In genomic region chr2:85390941-85391669, GRCh38 we compare ENCODE assay signal across 1 cellular context.
A peak's percentile ranks its signal among the peaks of the same experiment; 100 is the strongest.
TF ChIP-seq lines count a peak whose summit lies in the region.

No MANE protein-coding gene starts in this region.

TF ChIP-seq in HepG2, 621 proteins besides CTCF, POLR2A, EP300 and RAD21 (continued from another document and continues in another):
- peak; percentile 40; the same call in 1 of the 2 replicates for TF ChIP-seq ZBTB46 (CRISPR knock-in tag; IDR thresholded peaks at IDR 0.05; ENCODE audit: borderline replicate concordance)
- TF ChIP-seq NKX3-1 (CRISPR knock-in tag; IDR thresholded peaks at IDR 0.05): no peak
- no peak for TF ChIP-seq ZNF138 (CRISPR knock-in tag; IDR thresholded peaks at IDR 0.05; ENCODE audit: low read depth)
- peak; percentile 73; the same call in 1 of the 2 replicates for TF ChIP-seq HNF1B (CRISPR knock-in tag; IDR thresholded peaks at IDR 0.05)
- peak; percentile 93 for TF ChIP-seq SMC3 (IDR thresholded peaks at IDR 0.05; ENCODE audit: low read length)
- no peak for TF ChIP-seq SRY (CRISPR knock-in tag; IDR thresholded peaks at IDR 0.05)
- TF ChIP-seq CBFB (CRISPR knock-in tag; IDR thresholded peaks at IDR 0.05): no peak
- no peak for TF ChIP-seq ATAD3A (CRISPR knock-in tag; IDR thresholded peaks at IDR 0.05)
- no peak for TF ChIP-seq DNMT1 (CRISPR knock-in tag; IDR thresholded peaks at IDR 0.05)
- no peak for TF ChIP-seq ZNF570 (CRISPR knock-in tag; IDR thresholded peaks at IDR 0.05; ENCODE audit: borderline replicate concordance)
- no peak for TF ChIP-seq ZNF333 (CRISPR knock-in tag; IDR thresholded peaks at IDR 0.05; ENCODE audit: borderline replicate concordance)
- TF ChIP-seq DRAP1 (CRISPR knock-in tag; IDR thresholded peaks at IDR 0.05): no peak
- TF ChIP-seq ZBTB8A (CRISPR knock-in tag; IDR thresholded peaks at IDR 0.05; ENCODE audit: borderline replicate concordance, low read depth): no peak
- no peak for TF ChIP-seq ZMAT3 (CRISPR knock-in tag; conservative IDR thresholded peaks at IDR 0.05)
- TF ChIP-seq SRSF4 (IDR thresholded peaks at IDR 0.05; ENCODE audit: low read depth, low read length, poor library complexity, severe bottlenecking): no peak
- TF ChIP-seq MIXL1 (CRISPR knock-in tag; IDR thresholded peaks at IDR 0.05): 0 out of 2 replicates have a peak, but pooled peaks have one; percentile 37
- TF ChIP-seq ESRRA (CRISPR knock-in tag; IDR thresholded peaks at IDR 0.05; ENCODE audit: low read depth): no peak
- no peak for TF ChIP-seq ZNF292 (CRISPR knock-in tag; IDR thresholded peaks at IDR 0.05; ENCODE audit: borderline replicate concordance, low read depth)
- TF ChIP-seq RFX3 (CRISPR knock-in tag; IDR thresholded peaks at IDR 0.05): no peak
- TF ChIP-seq ZNF510 (CRISPR knock-in tag; IDR thresholded peaks at IDR 0.05; ENCODE audit: low read depth): no peak
- TF ChIP-seq ZFP91 (CRISPR knock-in tag; IDR thresholded peaks at IDR 0.05; ENCODE audit: borderline replicate concordance): peak; percentile 70; the same call in 1 of the 2 replicates
- TF ChIP-seq JUNB (CRISPR knock-in tag; IDR thresholded peaks at IDR 0.05; ENCODE audit: borderline replicate concordance): no peak
- no peak for TF ChIP-seq FOXA1 (IDR thresholded peaks at IDR 0.05)
- TF ChIP-seq FOXA1 (CRISPR knock-in tag; IDR thresholded peaks at IDR 0.05): peak; percentile 37; the same call in 1 of the 2 replicates
- TF ChIP-seq KLF6 (CRISPR knock-in tag; IDR thresholded peaks at IDR 0.05): no peak
- no peak for TF ChIP-seq ZNF33B (CRISPR knock-in tag; IDR thresholded peaks at IDR 0.05)
- 0 out of 2 replicates have a peak, but pooled peaks have one; percentile 69 for TF ChIP-seq SALL2 (CRISPR knock-in tag; IDR thresholded peaks at IDR 0.05)
- TF ChIP-seq KLF12 (CRISPR knock-in tag; IDR thresholded peaks at IDR 0.05; ENCODE audit: borderline replicate concordance): no peak
- TF ChIP-seq REPIN1 (CRISPR knock-in tag; IDR thresholded peaks at IDR 0.05; ENCODE audit: borderline replicate concordance, low read depth): no peak
- TF ChIP-seq ZNF446 (CRISPR knock-in tag; IDR thresholded peaks at IDR 0.05): no peak
- TF ChIP-seq HOXA5 (CRISPR knock-in tag; IDR thresholded peaks at IDR 0.05): peak; percentile 17; the same call in 1 of the 2 replicates
- no peak for TF ChIP-seq ZBTB34 (CRISPR knock-in tag; IDR thresholded peaks at IDR 0.05)
- no peak for TF ChIP-seq ZEB1 (IDR thresholded peaks at IDR 0.05; ENCODE audit: insufficient replicate concordance, low read depth)
- no peak for TF ChIP-seq ZNF207 (IDR thresholded peaks at IDR 0.05; ENCODE audit: borderline replicate concordance)
- no peak for TF ChIP-seq ZSCAN30 (CRISPR knock-in tag; IDR thresholded peaks at IDR 0.05)
- no peak for TF ChIP-seq CREB3 (CRISPR knock-in tag; IDR thresholded peaks at IDR 0.05)
- TF ChIP-seq ZNF775 (CRISPR knock-in tag; IDR thresholded peaks at IDR 0.05; ENCODE audit: borderline replicate concordance): no peak
- TF ChIP-seq CC2D1A (CRISPR knock-in tag; IDR thresholded peaks at IDR 0.05): no peak
- TF ChIP-seq HES4 (CRISPR knock-in tag; IDR thresholded peaks at IDR 0.05; ENCODE audit: borderline replicate concordance): no peak
- TF ChIP-seq SAP130 (CRISPR knock-in tag; IDR thresholded peaks at IDR 0.05; ENCODE audit: low read depth): peak; percentile 42
- TF ChIP-seq BORCS8-MEF2B (CRISPR knock-in tag; IDR thresholded peaks at IDR 0.05): no peak
- no peak for TF ChIP-seq PTBP1 (IDR thresholded peaks at IDR 0.05; ENCODE audit: low read depth, low read length, poor library complexity, severe bottlenecking)
- TF ChIP-seq PATZ1 (CRISPR knock-in tag; IDR thresholded peaks at IDR 0.05): peak; percentile 67; the same call in 1 of the 2 replicates
- no peak for TF ChIP-seq ZMYM2 (CRISPR knock-in tag; IDR thresholded peaks at IDR 0.05)
- TF ChIP-seq JUN (CRISPR knock-in tag; IDR thresholded peaks at IDR 0.05): peak; percentile 71; the same call in 1 of the 2 replicates
- peak; percentile 79; the same call in 1 of the 2 replicates for TF ChIP-seq SALL1 (CRISPR knock-in tag; IDR thresholded peaks at IDR 0.05)
- TF ChIP-seq TOPORS (CRISPR knock-in tag; IDR thresholded peaks at IDR 0.05): no peak
- no peak for TF ChIP-seq ATF5 (CRISPR knock-in tag; IDR thresholded peaks at IDR 0.05; ENCODE audit: low read depth)
- no peak for TF ChIP-seq ATF7-NPFF (CRISPR knock-in tag; IDR thresholded peaks at IDR 0.05; ENCODE audit: low read depth)
- TF ChIP-seq ZNF713 (CRISPR knock-in tag; IDR thresholded peaks at IDR 0.05): no peak
- no peak for TF ChIP-seq ZNF280B (CRISPR knock-in tag; IDR thresholded peaks at IDR 0.05; ENCODE audit: borderline replicate concordance)
- no peak for TF ChIP-seq ZNF747 (CRISPR knock-in tag; IDR thresholded peaks at IDR 0.05; ENCODE audit: borderline replicate concordance)
- TF ChIP-seq ZNF761 (CRISPR knock-in tag; conservative IDR thresholded peaks at IDR 0.05): no peak
- TF ChIP-seq SNAI1 (CRISPR knock-in tag; IDR thresholded peaks at IDR 0.05; ENCODE audit: borderline replicate concordance): no peak
- TF ChIP-seq SUZ12 (IDR thresholded peaks at IDR 0.05; ENCODE audit: low read depth, low read length): no peak
- TF ChIP-seq HHEX (CRISPR knock-in tag; IDR thresholded peaks at IDR 0.05): no peak
- 0 out of 2 replicates have a peak, but pooled peaks have one; percentile 36 for TF ChIP-seq ZNF782 (CRISPR knock-in tag; IDR thresholded peaks at IDR 0.05; ENCODE audit: borderline replicate concordance)
- peak; percentile 93 for TF ChIP-seq ZNF281 (CRISPR knock-in tag; IDR thresholded peaks at IDR 0.05; ENCODE audit: borderline replicate concordance)
- no peak for TF ChIP-seq HDAC6 (IDR thresholded peaks at IDR 0.05; ENCODE audit: low read depth, low read length)
- TF ChIP-seq TCF7 (IDR thresholded peaks at IDR 0.05; ENCODE audit: low read depth): no peak
- no peak for TF ChIP-seq ZNF841 (CRISPR knock-in tag; IDR thresholded peaks at IDR 0.05; ENCODE audit: borderline replicate concordance)
- TF ChIP-seq KAT2B (IDR thresholded peaks at IDR 0.05; ENCODE audit: borderline replicate concordance, low read depth, low read length): no peak
